Comparison of ENCODE assay signal across 15 cellular contexts in the genomic region with DNA sequence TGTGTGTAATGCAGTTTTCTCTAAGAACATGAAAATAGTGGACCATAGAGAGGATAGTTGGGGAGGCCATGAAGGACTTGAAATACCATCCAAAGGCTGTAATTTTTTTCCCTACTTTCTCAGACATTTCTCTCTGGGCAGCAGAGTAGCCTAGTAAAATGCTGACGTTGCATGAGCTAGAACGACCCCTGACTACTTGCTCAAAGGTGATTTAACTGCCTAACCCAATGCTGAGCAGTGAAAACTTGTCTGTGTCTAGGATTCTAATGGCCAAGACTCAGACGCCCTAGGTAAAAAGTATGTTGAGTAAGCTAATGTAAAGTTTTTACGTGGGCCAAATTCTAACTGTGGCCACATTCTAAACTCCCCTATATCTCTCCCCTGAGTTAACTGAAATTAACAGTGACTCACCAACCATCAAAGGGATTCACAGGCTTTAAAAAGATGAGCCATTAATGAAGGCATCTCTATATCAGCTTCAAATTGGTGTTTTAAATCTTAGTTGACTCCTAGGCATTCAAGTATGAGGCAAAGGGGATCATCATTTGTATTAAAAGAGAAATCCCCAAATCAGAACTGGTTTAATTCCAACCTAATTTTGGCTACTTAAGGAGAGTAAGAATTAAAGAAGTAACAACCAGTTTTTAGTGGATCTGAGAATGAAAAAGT.
DNase-seq lines count a peak whose midpoint lies in the region; ATAC-seq, FAIRE-seq and TF ChIP-seq lines count a peak whose summit lies in the region.
"Had no signal": no experiment of that assay in that cellular context is flagged by ENCODE, and none has a peak within 500 bp of the region (broad histone marks: within the 10 kb centered on the region; RNA-seq: fewer than 3 reads in every experiment).

No MANE protein-coding gene starts in this region.

- in situ Hi-C loops in IMR-90 (cut with MboI; ENCODE audit: low sequenced_read_pairs) (no loop called here), K562 (cut with MboI) (no loop called here)

- H2AK9ac ChIP-seq in IMR-90 (replicated peaks; ENCODE audit: low read depth, low read length, poor library complexity): no peak overlapping the region

- peaks cover 5% of the 10 kb centered on the region; the same call in 1 of the 2 replicates for H3K4me1 ChIP-seq in IMR-90 (ENCODE audit: control insufficient read depth, insufficient read depth, low read length)
- no peaks in the 10 kb centered on the region for H3K4me1 ChIP-seq in K562 (replicated peaks in 1 of 2; ENCODE audit: control insufficient read depth in 2 of 2, insufficient read depth in 2 of 2, low read length in 2 of 2)
- H3K4me1 ChIP-seq: Caco-2 had no signal

- FAIRE-seq in K562 (lab: Jason Lieb, UNC): no peak
- FAIRE-seq: A204.1, GM19239 had no signal

- no peak overlapping the region for H4K5ac ChIP-seq in IMR-90 (ENCODE audit: low read depth, low read length)

- ATAC-seq in IMR-90 (ENCODE audit: low read depth) (no peak), K562 (no peak), omental fat pad (ENCODE audit: low FRiP score) (peak; percentile 37)
- ATAC-seq: CD8-positive, alpha-beta T cell; HCT116 had no signal

- no peaks in the 10 kb centered on the region for H3K9me3 ChIP-seq in IMR-90 (ENCODE audit: control insufficient read depth, insufficient read depth, low read length)
- H3K9me3 ChIP-seq in K562 (replicated peaks; ENCODE audit: control insufficient read depth, insufficient read depth, low read depth, low read length): no peaks in the 10 kb centered on the region
- H3K9me3 ChIP-seq: Caco-2 had no signal

- no peak overlapping the region for H3K4me3 ChIP-seq in IMR-90 (ENCODE audit: insufficient read depth, low read depth, low read length)
- no peak overlapping the region for H3K4me3 ChIP-seq in K562

- no peak overlapping the region for H2BK120ac ChIP-seq in IMR-90 (ENCODE audit: low read depth, low read length)

- no peak overlapping the region for H3K4ac ChIP-seq in IMR-90 (ENCODE audit: low read depth, low read length)

- no peak overlapping the region for H4K91ac ChIP-seq in IMR-90 (ENCODE audit: insufficient read depth, low read depth, low read length)

- H2AK5ac ChIP-seq in IMR-90 (ENCODE audit: low read depth, low read length): no peak overlapping the region

- no peak for TF ChIP-seq CTCF in IMR-90 (conservative IDR thresholded peaks at IDR 0.05; ENCODE audit: low read depth, low read length)
- no peak for TF ChIP-seq CTCF in K562 (IDR thresholded peaks at IDR 0.05 in 2 of 3, conservative IDR thresholded peaks at IDR 0.05 in 1 of 3; ENCODE audit: insufficient read depth in 2 of 3, low read depth in 1 of 3, low read length in 3 of 3)
- no peak for TF ChIP-seq CTCF in omental fat pad (IDR thresholded peaks at IDR 0.05)

- no peak overlapping the region for H3K14ac ChIP-seq in IMR-90 (replicated peaks; ENCODE audit: low read depth, low read length)

- no peak overlapping the region for H3K18ac ChIP-seq in IMR-90 (ENCODE audit: low read depth, low read length)

- BruUV-seq in IMR-90 (replicated peaks; lab: Mats Ljungman, UMichigan) (no TSS peak), K562 (replicated peaks; lab: Mats Ljungman, UMichigan) (no TSS peak)

- TF ChIP-seq EP300 in K562 (IDR thresholded peaks at IDR 0.05; ENCODE audit: low read length): no peak

- CTCF ChIA-PET in IMR-90 (lab: Yijun Ruan, JAX) (no interaction called here), K562 (lab: Yijun Ruan, JAX; ENCODE audit: low intra/inter-chr PET ratio) (no interaction called here)

- TF ChIP-seq RAD21 in IMR-90 (IDR thresholded peaks at IDR 0.05; ENCODE audit: low read length) (no peak), K562 (CRISPR knock-in tag; conservative IDR thresholded peaks at IDR 0.05 in 1 of 2, IDR thresholded peaks at IDR 0.05 in 1 of 2) (no peak)

- H3K36me3 ChIP-seq in IMR-90 (ENCODE audit: control insufficient read depth, insufficient read depth, low read length) (no peaks in the 10 kb centered on the region), K562 (ENCODE audit: control insufficient read depth, insufficient read depth, low read length) (no peaks in the 10 kb centered on the region)

- no peak overlapping the region for H2BK15ac ChIP-seq in IMR-90 (ENCODE audit: low read depth, low read length)

- intact Hi-C loops in IMR-90 (cut with micrococcal nuclease): no loop called here
- intact Hi-C loops in K562 (cut with micrococcal nuclease): no loop called here

- no peak overlapping the region for H2AFZ ChIP-seq in IMR-90 (replicated peaks; ENCODE audit: low read length, poor library complexity)
- H2AFZ ChIP-seq in K562 (ENCODE audit: low read depth, low read length): no peak overlapping the region

- dilution Hi-C loops in IMR-90 (cut with HindIII; ENCODE audit: low sequenced_read_pairs, unreplicated experiment): no loop called here

- H3K27me3 ChIP-seq in IMR-90 (ENCODE audit: control insufficient read depth, insufficient read depth, low read length) (no peaks in the 10 kb centered on the region), K562 (ENCODE audit: control insufficient read depth in 2 of 2, insufficient read depth in 2 of 2, low read length in 2 of 2) (no peaks in the 10 kb centered on the region; a peak in 1 of 5 replicates)

- no peak overlapping the region for H3K23ac ChIP-seq in IMR-90 (ENCODE audit: low read depth, low read length)

- POLR2A ChIA-PET in IMR-90 (lab: Charles Lee; ENCODE audit: unreplicated experiment): no interaction called here
- POLR2A ChIA-PET in K562 (lab: Yijun Ruan, JAX): no interaction called here

- H3K56ac ChIP-seq in IMR-90 (ENCODE audit: extremely low read depth, insufficient read depth, low read length): no peak overlapping the region

- no peaks in the 10 kb centered on the region for H3K79me2 ChIP-seq in K562 (ENCODE audit: control insufficient read depth, insufficient read depth, low read length)

- H2BK20ac ChIP-seq in IMR-90 (ENCODE audit: low read depth, low read length): no peak overlapping the region

- no peak overlapping the region for H4K8ac ChIP-seq in IMR-90 (ENCODE audit: low read depth in 2 of 2, low read length in 2 of 2)

- no peaks in the 10 kb centered on the region for H3K79me1 ChIP-seq in IMR-90 (ENCODE audit: low read depth in 1 of 2, low read length in 2 of 2)

- H3K9me1 ChIP-seq in IMR-90 (ENCODE audit: insufficient read depth, low read length): no peaks in the 10 kb centered on the region
- no peaks in the 10 kb centered on the region for H3K9me1 ChIP-seq in K562 (ENCODE audit: control insufficient read depth, insufficient read depth, low read length)

- no CpG with 5 or more reads among the region's 4 CpGs for WGBS in IMR-90 (ENCODE audit: extremely low coverage in 2 of 2, insufficient read length in 1 of 2), 2 experiments
- 0% methylated on average over 4 of the region's 4 CpGs for WGBS in K562 (ENCODE audit: insufficient coverage, low coverage, missing lambda C conversion rate)

- no peak overlapping the region for H2BK5ac ChIP-seq in IMR-90 (ENCODE audit: low read depth, low read length, poor library complexity, severe bottlenecking)

- no peak for TF ChIP-seq POLR2A in IMR-90 (IDR thresholded peaks at IDR 0.05; ENCODE audit: low read depth, low read length)
- TF ChIP-seq POLR2A in K562 (conservative IDR thresholded peaks at IDR 0.05): no peak

- H3K9ac ChIP-seq in IMR-90 (ENCODE audit: low read depth, low read length): no peak overlapping the region
- H3K9ac ChIP-seq in K562 (ENCODE audit: insufficient read depth in 1 of 2, low read depth in 2 of 2, low read length in 2 of 2): no peak overlapping the region

- no peak overlapping the region for H3K4me2 ChIP-seq in IMR-90 (ENCODE audit: low read depth, low read length)
- no peak overlapping the region for H3K4me2 ChIP-seq in K562 (ENCODE audit: insufficient read depth, low read length)

- DNase-seq in Daoy (ENCODE audit: low read depth) (peak; percentile 18), IMR-90 (no peak), K562 (ENCODE audit: extremely low read depth in 1 of 4, low spot score in 3 of 4) (no peak), omental fat pad (ENCODE audit: low spot score) (no peak), middle frontal gyrus (ENCODE audit: extremely low spot score, low spot score) (no peak), dermis blood vessel endothelial cell (no peak)
- no peak for DNase-seq in activated CD4-positive, CD25-positive, alpha-beta regulatory T cell (lab: John Stamatoyannopoulos, UW)
- DNase-seq: Caco-2; CD8-positive, alpha-beta T cell; DND-41; GF-D8 had no signal

- H3K27ac ChIP-seq in IMR-90 (ENCODE audit: insufficient read depth, low read length): no peak overlapping the region
- H3K27ac ChIP-seq in K562 (ENCODE audit: extremely low read depth, low read depth, low read length): no peak overlapping the region
- H3K27ac ChIP-seq: HL-60 had no signal

- H4K20me1 ChIP-seq in IMR-90 (ENCODE audit: insufficient read depth, low read length): no peaks in the 10 kb centered on the region
- H4K20me1 ChIP-seq in K562 (replicated peaks; ENCODE audit: control insufficient read depth, insufficient read depth, low read length): no peaks in the 10 kb centered on the region

TF ChIP-seq in IMR-90, 13 proteins besides CTCF, POLR2A, EP300 and RAD21 (continues in another document):
- TF ChIP-seq RFX5 (IDR thresholded peaks at IDR 0.05; ENCODE audit: low read depth, low read length) (no peak), ELK1 (IDR thresholded peaks at IDR 0.05; ENCODE audit: borderline replicate concordance, low read depth, low read length) (no peak)

TF ChIP-seq in K562, 482 proteins besides CTCF, POLR2A, EP300 and RAD21 (continues in another document):
- TF ChIP-seq, protein P1, sequence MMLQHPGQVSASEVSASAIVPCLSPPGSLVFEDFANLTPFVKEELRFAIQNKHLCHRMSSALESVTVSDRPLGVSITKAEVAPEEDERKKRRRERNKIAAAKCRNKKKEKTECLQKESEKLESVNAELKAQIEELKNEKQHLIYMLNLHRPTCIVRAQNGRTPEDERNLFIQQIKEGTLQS (IDR thresholded peaks at IDR 0.05): no peak
- TF ChIP-seq, protein P1 (CRISPR knock-in tag; conservative IDR thresholded peaks at IDR 0.05): no peak
- TF ChIP-seq ZNF316 (IDR thresholded peaks at IDR 0.05): peak; percentile 46
